ENCODE assay signal across 8 cellular contexts in genomic region chr6:158972241-158973233, GRCh38. TPM values are rescaled to one million over a fixed set of nuclear protein-coding genes. Genes with fewer than 3 reads are reported as not detected.
DNase-seq lines count a peak whose midpoint lies in the region; ATAC-seq and TF ChIP-seq lines count a peak whose summit lies in the region.

No MANE protein-coding gene starts in this region.

- no peaks in the 10 kb centered on the region for H3K27me3 ChIP-seq in esophagus muscularis mucosa

- peaks cover 0 to 3% (median 1%) of the 10 kb centered on the region in 4 donors for H3K4me1 Mint-ChIP-seq in naive thymus-derived CD8-positive, alpha-beta T cell

- peak; percentile 58 to 83 for ATAC-seq in naive thymus-derived CD8-positive, alpha-beta T cell
- ATAC-seq in stimulated activated naive CD8-positive, alpha-beta T cell treated with anti-CD3 and anti-CD28 coated beads, Interleukin-15, Interleukin-2, amounts not matched to agents 100 U/mL and 50 U/mL, for 24 hours: no peak
- no peak for ATAC-seq in GM18909 (IDR thresholded peaks at IDR 0.05; ENCODE audit: poor library complexity, unreplicated experiment)
- ATAC-seq in HG03571 (IDR thresholded peaks at IDR 0.05; ENCODE audit: unreplicated experiment): no peak

- intact Hi-C loops in esophagus muscularis mucosa (cut with DNase I): loop anchor here (1.0 to 5.0 kb wide), 2 partner anchors 180 to 269 kb away; no protein-coding TSS in a partner anchor

- peaks cover 6 to 32% (median 22%) of the 10 kb centered on the region in 4 donors for H3K36me3 ChIP-seq in esophagus muscularis mucosa

- no peak for TF ChIP-seq POLR2A in esophagus muscularis mucosa (IDR thresholded peaks at IDR 0.05; ENCODE audit: low read depth)

- DNase-seq in Daoy (ENCODE audit: low read depth) (peak; percentile 55), SHP77 treated with DMSO at 0.1 percent for 48 hours (lab: John Stamatoyannopoulos, UW) (peak; percentile 27), esophagus muscularis mucosa (ENCODE audit: extremely low spot score) (no peak)
- peak in 3 of 10 donors; percentile 60 to 67 (median 65) for DNase-seq in naive thymus-derived CD8-positive, alpha-beta T cell
- DNase-seq in stimulated activated naive CD8-positive, alpha-beta T cell treated with anti-CD3 and anti-CD28 coated beads, Interleukin-15, Interleukin-2, amounts not matched to agents 100 U/mL and 50 U/mL, for 24 hours: no peak

- H3K36me3 Mint-ChIP-seq in naive thymus-derived CD8-positive, alpha-beta T cell: peaks cover 6 to 14% (median 13%) of the 10 kb centered on the region in 3 donors

- no peaks in the 10 kb centered on the region for H3K9me3 ChIP-seq in esophagus muscularis mucosa

- no peak overlapping the region for H3K27ac ChIP-seq in esophagus muscularis mucosa (replicated peaks in 1 of 4)

- 28% methylated on average over 4 of the region's 4 CpGs for WGBS in esophagus muscularis mucosa

- peaks cover 0 to 8% (median 4%) of the 10 kb centered on the region in 4 donors for H3K4me1 ChIP-seq in esophagus muscularis mucosa

- no peak overlapping the region for H3K4me3 ChIP-seq in esophagus muscularis mucosa

- TF ChIP-seq CTCF in LNCAP (IDR thresholded peaks at IDR 0.05) (peak; percentile 35; the same call in 1 of the 2 replicates), esophagus muscularis mucosa (IDR thresholded peaks at IDR 0.05) (peak; percentile 54 to 65 (median 58))

- POLR2A ChIA-PET in naive thymus-derived CD8-positive, alpha-beta T cell (lab: Charles Lee): interaction anchor here (0.6 to 2.8 kb wide), 5 partner anchors 11 to 269 kb away, joined by 3 to 9 read pairs (median 4); no protein-coding TSS in a partner anchor

- H3K27me3 Mint-ChIP-seq in naive thymus-derived CD8-positive, alpha-beta T cell: no peaks in the 10 kb centered on the region

- no peak for TF ChIP-seq EP300 in esophagus muscularis mucosa (IDR thresholded peaks at IDR 0.05)

- peaks cover under 1 to 17% (median 12%) of the 10 kb centered on the region in 9 donors for H3K9me3 Mint-ChIP-seq in naive thymus-derived CD8-positive, alpha-beta T cell

- no peak overlapping the region for H3K27ac Mint-ChIP-seq in naive thymus-derived CD8-positive, alpha-beta T cell

- H3K4me3 Mint-ChIP-seq in naive thymus-derived CD8-positive, alpha-beta T cell: no peak overlapping the region

RNA-seq across cellular contexts. Expression of gene RSPH3, which starts 27.5 kb away (rescaled TPM):
- 3.0 and 5.2 TPM in 2 replicates for total RNA-seq in Daoy (2014; rRNA removed; shearing (Covaris generic))
- 10 to 100 TPM; 10.6 to 21.5 (median 18.1) TPM for total RNA-seq in esophagus muscularis mucosa
- 1 to 10 TPM; 1.9 TPM for total RNA-seq in naive thymus-derived CD8-positive, alpha-beta T cell
- 1 to 10 TPM; 1.3 to 2.0 (median 1.8) TPM for polyA plus RNA-seq in naive thymus-derived CD8-positive, alpha-beta T cell

Comparison
In these comparisons a context has a peak if more than half of its experiments do, and no peak if none do; other contexts are left out.
1. DNase-seq: peak in Daoy (single experiment) and SHP77 treated with DMSO at 0.1 percent for 48 hours (single experiment); none in esophagus muscularis mucosa (single experiment) and stimulated activated naive CD8-positive, alpha-beta T cell treated with anti-CD3 and anti-CD28 coated beads, Interleukin-15, Interleukin-2, amounts not matched to agents 100 U/mL and 50 U/mL, for 24 hours (single experiment).
2. ATAC-seq: peak in naive thymus-derived CD8-positive, alpha-beta T cell (2 of 2); none in stimulated activated naive CD8-positive, alpha-beta T cell treated with anti-CD3 and anti-CD28 coated beads, Interleukin-15, Interleukin-2, amounts not matched to agents 100 U/mL and 50 U/mL, for 24 hours (single experiment), GM18909 (single experiment) and HG03571 (single experiment).